ENCODE assay signal across 27 cellular contexts in genomic region chr10:72508033-72508432, GRCh38.
"Had no signal": no experiment of that assay in that cellular context is flagged by ENCODE, and none has a peak within 500 bp of the region (broad histone marks: within the 10 kb centered on the region; RNA-seq: fewer than 3 reads in every experiment).

No MANE protein-coding gene starts in this region.

- DNase-seq: naive thymus-derived CD4-positive, alpha-beta T cell; natural killer cell; nucleus accumbens; pancreas; right cardiac atrium; spleen; stimulated activated CD4-positive, alpha-beta T cell treated with anti-CD3 and anti-CD28 coated beads, Interleukin-12 subunit alpha, Interleukin-12 subunit beta, amount 100 ng/mL, for 4 hours; stimulated activated CD4-positive, alpha-beta T cell treated with anti-CD3 and anti-CD28 coated beads, Interleukin-1b, Interleukin-23, amount 100 ng/mL, for 48 hours; stimulated activated CD4-positive, alpha-beta T cell treated with anti-CD3 and anti-CD28 coated beads, Interleukin-4, amount 100 ng/mL, for 1 hour; stimulated activated CD4-positive, alpha-beta T cell treated with anti-CD3 and anti-CD28 coated beads, Interleukin-4, amount 100 ng/mL, for 4 hours; stimulated activated CD8-positive, alpha-beta memory T cell treated with anti-CD3 and anti-CD28 coated beads, Interleukin-4, amount 100 ng/mL, for 48 hours; stimulated activated naive CD4-positive, alpha-beta T cell; stimulated activated naive CD8-positive, alpha-beta T cell treated with anti-CD3 and anti-CD28 coated beads, Interleukin-15, amount 100 ng/mL, for 72 hours; stimulated activated naive CD8-positive, alpha-beta T cell treated with anti-CD3 and anti-CD28 coated beads, Interleukin-15, Interleukin-2, amounts not matched to agents 100 U/mL and 50 U/mL, for 24 hours; substantia nigra; testis; tibial artery; transverse colon; upper lobe of right lung; uterus had no signal

- H3K4me3 ChIP-seq: neural progenitor cell, pancreas, prostate gland, skin epidermis, smooth muscle cell, spleen, suprapubic skin, testis, tibial artery, transverse colon, upper lobe of right lung, uterus had no signal

- H3K27me3 ChIP-seq: neural progenitor cell, pancreas, spleen, suprapubic skin, testis, tibial artery, transverse colon, upper lobe of right lung, uterus had no signal

- H2AFZ ChIP-seq: neural progenitor cell had no signal

- H3K27ac ChIP-seq: neural progenitor cell, pancreas, prostate gland, skin epidermis, suprapubic skin, testis, tibial artery, transverse colon, upper lobe of right lung, uterus had no signal

- H3K9me3 ChIP-seq: pancreas, prostate gland, testis, tibial artery, upper lobe of right lung, uterus had no signal

- FAIRE-seq: pancreas had no signal

- H3K36me3 ChIP-seq: neural progenitor cell, prostate gland, suprapubic skin, tibial artery, upper lobe of right lung, uterus had no signal

- H3K4me1 ChIP-seq: neural progenitor cell, pancreas, prostate gland, suprapubic skin, testis, transverse colon, upper lobe of right lung, uterus had no signal

- H3K4me2 ChIP-seq: neural progenitor cell, smooth muscle cell had no signal

- H3K9ac ChIP-seq: neural progenitor cell had no signal

- ATAC-seq: naive thymus-derived CD4-positive, alpha-beta T cell; natural killer cell; pancreas; right cardiac atrium; sciatic nerve; stimulated activated memory B cell treated with anti-CD40 and anti-IgM and Interleukin-4, amounts not matched to agents 10 μg/mL and 1 μg/mL and 100 μg/mL, for 72 hours; stimulated activated naive CD8-positive, alpha-beta T cell treated with anti-CD3 and anti-CD28 coated beads, Interleukin-15, amount 100 ng/mL, for 72 hours; stimulated activated naive CD8-positive, alpha-beta T cell treated with anti-CD3 and anti-CD28 coated beads, Interleukin-15, Interleukin-2, amounts not matched to agents 100 U/mL and 50 U/mL, for 24 hours; upper lobe of right lung had no signal
